Comparison of ENCODE assay signal across 1 cellular context in the genomic region with DNA sequence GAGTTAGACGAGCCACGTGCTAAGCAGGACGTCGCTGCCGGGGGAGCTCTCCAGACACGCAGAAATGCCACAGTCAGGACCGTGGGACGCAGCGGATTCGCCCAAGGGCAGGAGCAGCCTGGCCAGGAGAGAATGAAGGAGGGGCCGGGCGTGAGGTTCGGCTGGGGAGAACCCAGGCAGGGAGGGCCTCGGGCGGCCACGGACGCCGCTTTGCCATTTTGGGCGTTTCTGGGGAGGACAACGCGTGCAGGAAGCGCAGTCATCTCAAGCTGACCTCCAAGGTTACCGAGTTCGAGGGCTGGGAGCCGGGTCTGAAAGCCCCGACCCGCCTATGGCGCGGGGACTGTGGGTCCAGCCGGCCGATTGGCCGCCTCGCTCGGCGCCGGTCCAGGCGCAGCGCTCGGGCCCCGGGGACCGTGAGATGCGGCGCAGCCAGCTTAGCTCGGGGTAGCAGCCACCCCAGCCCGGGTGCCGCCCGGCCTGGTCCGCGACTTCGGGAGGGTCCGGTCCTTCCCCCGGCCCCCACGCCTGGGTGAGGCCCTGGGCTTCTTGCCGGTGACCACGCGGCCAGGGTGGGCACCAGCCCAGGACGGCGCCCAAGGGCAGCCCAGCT.
TF ChIP-seq lines count a peak whose summit lies in the region.

No MANE protein-coding gene starts in this region.

TF ChIP-seq in H1, 55 proteins besides CTCF, POLR2A, EP300 and RAD21:
- TF ChIP-seq RBBP5 (IDR thresholded peaks at IDR 0.05; ENCODE audit: borderline replicate concordance, low read depth, low read length) (0 out of 2 replicates have a peak, but pooled peaks have one; percentile 65), POLR2AphosphoS5 (IDR thresholded peaks at IDR 0.05; ENCODE audit: low read depth, low read length) (no peak), ASH2L (IDR thresholded peaks at IDR 0.05; ENCODE audit: low read length) (peak; percentile 40), EZH2 (IDR thresholded peaks at IDR 0.05; ENCODE audit: low read depth, low read length, severe bottlenecking) (peak; percentile 35), GABPA (IDR thresholded peaks at IDR 0.05; ENCODE audit: borderline replicate concordance, insufficient read depth, low read length) (no peak; the same call in 1 of the 2 replicates)
